ENCODE assay signal across 8 cellular contexts in genomic region chr16:72832640-72833039, GRCh38.
DNase-seq lines count a peak whose midpoint lies in the region; ATAC-seq, FAIRE-seq and TF ChIP-seq lines count a peak whose summit lies in the region.

No MANE protein-coding gene starts in this region.

- no peaks in the 10 kb centered on the region for H3K9me3 ChIP-seq in parathyroid adenoma (ENCODE audit: control insufficient read depth, low read length)
- no peaks in the 10 kb centered on the region for H3K9me3 ChIP-seq in tibial nerve

- H3K9ac ChIP-seq in parathyroid adenoma: no peak overlapping the region

- H3K27ac ChIP-seq in parathyroid adenoma (no peak overlapping the region), tibial nerve (peak overlapping the region in 2 of 4 donors; percentile 29 to 36)

- ATAC-seq in GM18511 (IDR thresholded peaks at IDR 0.05; ENCODE audit: unreplicated experiment): peak; percentile 70
- peak; percentile 59 for ATAC-seq in HG03565 (IDR thresholded peaks at IDR 0.05; ENCODE audit: unreplicated experiment)

- no peak overlapping the region for H3K4me3 ChIP-seq in parathyroid adenoma (ENCODE audit: low read depth, low read length)
- no peak overlapping the region for H3K4me3 ChIP-seq in tibial nerve

- no peak overlapping the region for H3K4me2 ChIP-seq in parathyroid adenoma (ENCODE audit: low read length)

- H3K27me3 ChIP-seq in parathyroid adenoma (ENCODE audit: control insufficient read depth, insufficient read depth, low read length) (no peaks in the 10 kb centered on the region), tibial nerve (no peaks in the 10 kb centered on the region)

- H2AFZ ChIP-seq in parathyroid adenoma: no peak overlapping the region

- FAIRE-seq in frontal cortex (lab: Jason Lieb, UNC): no peak

- H3K4me1 ChIP-seq in parathyroid adenoma (no peaks in the 10 kb centered on the region), tibial nerve (peaks cover 0 to 13% (median 0%) of the 10 kb centered on the region in 4 donors)

- WGBS in tibial nerve, 2 donors: 12 to 19% methylated on average over 5 to 6 of the region's 6 CpGs

- no peaks in the 10 kb centered on the region for H3K36me3 ChIP-seq in parathyroid adenoma (ENCODE audit: control insufficient read depth, insufficient read depth, low read length)
- peaks cover 0 to 20% (median 0%) of the 10 kb centered on the region in 3 donors for H3K36me3 ChIP-seq in tibial nerve

- peak in 1 of 2 donors; percentile 73 for TF ChIP-seq EP300 in tibial nerve (IDR thresholded peaks at IDR 0.05)

- DNase-seq in AG20443 (ENCODE audit: low spot score): peak; percentile 94
- peak; percentile 45 for DNase-seq in activated T-helper 9 cell treated with anti-CD3 and anti-CD28 coated beads, Interleukin-2, amount 50 U/mL, for 16 hours (ENCODE audit: low read depth)
- DNase-seq in frontal cortex (ENCODE audit: low spot score in 2 of 2): peak; percentile 31 to 74
- DNase-seq in tibial nerve (ENCODE audit: low spot score in 2 of 2): peak; percentile 82 to 93

- no peak for TF ChIP-seq POLR2A in tibial nerve (IDR thresholded peaks at IDR 0.05)

- TF ChIP-seq CTCF in parathyroid adenoma (IDR thresholded peaks at IDR 0.05) (peak; percentile 99), tibial nerve (IDR thresholded peaks at IDR 0.05) (peak; percentile 91 to 98 (median 95))

- peaks cover 7% of the 10 kb centered on the region for H3K79me2 ChIP-seq in parathyroid adenoma

TF ChIP-seq in PFSK-1, 5 proteins besides CTCF, POLR2A, EP300 and RAD21:
- TF ChIP-seq FOXP2 (optimal IDR thresholded peaks at IDR 0.05; ENCODE audit: borderline replicate concordance, extremely low read depth, extremely low read length, insufficient read depth) (peak; percentile 36), TAF1 (IDR thresholded peaks at IDR 0.05; ENCODE audit: borderline replicate concordance, insufficient read depth, low read length) (no peak), SIN3A (IDR thresholded peaks at IDR 0.05; ENCODE audit: borderline replicate concordance, insufficient read depth, low read length) (no peak), POLR2AphosphoS5 (IDR thresholded peaks at IDR 0.05; ENCODE audit: low read depth, low read length) (no peak)
TF ChIP-seq in PFSK-1: peak in this region for 1.
